ENCODE assay signal across 14 cellular contexts in the genomic region with DNA sequence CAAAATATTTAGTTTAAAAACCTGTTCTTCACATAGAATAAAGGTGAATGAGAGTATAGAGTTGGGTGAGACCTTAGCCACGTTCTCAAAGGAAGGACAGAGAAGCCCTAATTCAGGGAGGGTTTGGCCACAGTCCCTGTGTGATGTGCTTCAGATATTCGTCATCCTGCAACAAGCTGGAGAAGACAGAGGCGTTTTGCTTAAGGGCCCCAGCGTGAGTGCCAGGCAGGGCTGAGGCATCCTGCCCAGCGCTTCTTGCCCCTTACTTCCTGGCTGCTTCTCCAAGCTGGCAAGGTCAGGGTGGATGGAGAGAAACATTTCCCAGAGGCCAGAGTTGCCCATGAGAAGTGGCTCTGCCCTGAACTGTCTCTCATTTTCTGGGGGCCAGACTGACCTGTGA. TPM values are rescaled to one million over a fixed set of nuclear protein-coding genes. Genes with fewer than 3 reads are reported as not detected.
DNase-seq lines count a peak whose midpoint lies in the region; ATAC-seq, FAIRE-seq and TF ChIP-seq lines count a peak whose summit lies in the region.
"Had no signal": no experiment of that assay in that cellular context is flagged by ENCODE, and none has a peak within 500 bp of the region (broad histone marks: within the 10 kb centered on the region; RNA-seq: fewer than 3 reads in every experiment).

No MANE protein-coding gene starts in this region.

- H3K9me3 ChIP-seq in RWPE2 (ENCODE audit: severe bottlenecking), result no peaks in the 10 kb centered on the region
- H3K9me3 ChIP-seq in keratinocyte (ENCODE audit: control insufficient read depth, low read depth, low read length), result no peaks in the 10 kb centered on the region

- H3K4me3 Mint-ChIP-seq in activated T-cell treated with anti-CD3 and anti-CD28 coated beads, Interleukin-2, amount 50 U/mL, for 24 hours, result no peak overlapping the region
- H3K4me3 Mint-ChIP-seq: H9, T-cell had no signal

- no peak overlapping the region for H3K4me2 ChIP-seq in keratinocyte (ENCODE audit: control insufficient read depth, extremely low read depth, insufficient read depth, low read depth, low read length)

- dilution Hi-C loops in keratinocyte (cut with MboI; ENCODE audit: extremely low pct_ligation_motif_present, low sequenced_read_pairs), result no loop called here

- H3K27ac ChIP-seq in RWPE2 (ENCODE audit: poor library complexity, severe bottlenecking) (no peak overlapping the region), keratinocyte (ENCODE audit: control insufficient read depth, insufficient read depth, low read length) (no peak overlapping the region)
- H3K27ac ChIP-seq: coronary artery had no signal

- FAIRE-seq in keratinocyte (lab: Jason Lieb, UNC), result peak; percentile 76

- peaks cover 6% of the 10 kb centered on the region for H3K27me3 ChIP-seq in RWPE2 (ENCODE audit: insufficient read depth, poor library complexity, severe bottlenecking)
- no peaks in the 10 kb centered on the region for H3K27me3 ChIP-seq in keratinocyte (ENCODE audit: control insufficient read depth, extremely low read depth, insufficient read depth, low read length)

- ATAC-seq in RWPE2 (ENCODE audit: low read depth) (peak; percentile 59; the same call in 1 of the 3 replicates), HG02610 (IDR thresholded peaks at IDR 0.05; ENCODE audit: unreplicated experiment) (no peak)
- ATAC-seq: T-cell had no signal

- TF ChIP-seq CTCF in RWPE2 (IDR thresholded peaks at IDR 0.05; ENCODE audit: poor library complexity, severe bottlenecking) (no peak), keratinocyte (optimal IDR thresholded peaks at IDR 0.05 in 1 of 3, IDR thresholded peaks at IDR 0.05 in 1 of 3, conservative IDR thresholded peaks at IDR 0.05 in 1 of 3; ENCODE audit: extremely low read depth in 1 of 3, insufficient read depth in 2 of 3, low read length in 3 of 3) (no peak)

- H3K36me3 ChIP-seq in RWPE2 (ENCODE audit: low read depth) (no peaks in the 10 kb centered on the region), keratinocyte (ENCODE audit: control insufficient read depth in 2 of 2, extremely low read depth in 1 of 2, insufficient read depth in 2 of 2, low read length in 2 of 2) (no peaks in the 10 kb centered on the region)

- no peaks in the 10 kb centered on the region for H4K20me1 ChIP-seq in keratinocyte (ENCODE audit: control insufficient read depth, extremely low read depth, insufficient read depth, low read length)

- H3K36me3 Mint-ChIP-seq in activated T-cell treated with anti-CD3 and anti-CD28 coated beads, Interleukin-2, amount 50 U/mL, for 24 hours (ENCODE audit: low read depth), result no peaks in the 10 kb centered on the region
- H3K36me3 Mint-ChIP-seq: T-cell had no signal

- no peaks in the 10 kb centered on the region for H3K9me1 ChIP-seq in keratinocyte (ENCODE audit: control insufficient read depth, extremely low read depth, insufficient read depth, low read length)

- no peak overlapping the region for H2AFZ ChIP-seq in keratinocyte (ENCODE audit: control insufficient read depth, low read length)

- H3K27ac Mint-ChIP-seq in activated T-cell treated with anti-CD3 and anti-CD28 coated beads, Interleukin-2, amount 50 U/mL, for 24 hours, result peak overlapping the region; percentile 24
- H3K27ac Mint-ChIP-seq: T-cell had no signal

- no peaks in the 10 kb centered on the region for H3K79me2 ChIP-seq in keratinocyte (ENCODE audit: control insufficient read depth, insufficient read depth, low read length)

- no peaks in the 10 kb centered on the region for H3K27me3 Mint-ChIP-seq in activated T-cell treated with anti-CD3 and anti-CD28 coated beads, Interleukin-2, amount 50 U/mL, for 24 hours

- H3K4me1 ChIP-seq in RWPE2 (ENCODE audit: insufficient read depth, poor library complexity, severe bottlenecking), result no peaks in the 10 kb centered on the region
- H3K4me1 ChIP-seq in keratinocyte (ENCODE audit: control insufficient read depth, extremely low read depth, insufficient read depth, low read length), result peaks cover 5% of the 10 kb centered on the region

- H3K9ac ChIP-seq in keratinocyte (ENCODE audit: control insufficient read depth, extremely low read depth, insufficient read depth, low read length), result no peak overlapping the region

- DNase-seq in activated T-cell treated with anti-CD3 and anti-CD28 coated beads, Interleukin-2, amount 50 U/mL, for 24 hours, result peak; percentile 32
- DNase-seq in activated T-cell treated with anti-CD3 and anti-CD28 coated beads, Interleukin-2, amount 50 U/mL, for 1 hour, result no peak
- peak; percentile 13 for DNase-seq in RWPE2 (ENCODE audit: low spot score)
- no peak for DNase-seq in keratinocyte (ENCODE audit: low read depth, low spot score)
- DNase-seq in superior temporal gyrus (ENCODE audit: extremely low spot score), result peak; percentile 22
- no peak for DNase-seq in NCI-H1436 (lab: John Stamatoyannopoulos, UW)
- no peak for DNase-seq in DMS 273 treated with DMSO at 0.1 percent for 48 hours (lab: John Stamatoyannopoulos, UW)
- DNase-seq: ACHN, DMS153, H9, NCI-H1930, T-cell had no signal

- peaks cover 12% of the 10 kb centered on the region for H3K4me1 Mint-ChIP-seq in activated T-cell treated with anti-CD3 and anti-CD28 coated beads, Interleukin-2, amount 50 U/mL, for 24 hours (ENCODE audit: low read depth)

- H3K4me3 ChIP-seq in RWPE2 (ENCODE audit: severe bottlenecking) (no peak overlapping the region), keratinocyte (ENCODE audit: control insufficient read depth in 2 of 3, extremely low read depth in 1 of 3, insufficient read depth in 2 of 3, low read depth in 1 of 3, low read length in 3 of 3) (no peak overlapping the region)
- H3K4me3 ChIP-seq: coronary artery had no signal

- peaks cover 3% of the 10 kb centered on the region for H3K9me3 Mint-ChIP-seq in activated T-cell treated with anti-CD3 and anti-CD28 coated beads, Interleukin-2, amount 50 U/mL, for 24 hours
- H3K9me3 Mint-ChIP-seq: H9 had no signal

RNA-seq across cellular contexts. Expression of a gene that starts 46.9 kb away (rescaled TPM):
- polyA plus RNA-seq in keratinocyte, result 0.14 to 0.27 TPM (median 0.19 TPM) in 3 replicates
- polyA plus RNA-seq in keratinocyte (2011; ENCODE audit: low read depth), result 0.30 TPM
- 0.16 and 0.22 TPM in 2 replicates for polyA plus RNA-seq in keratinocyte (2011; cell fraction: cytosol; rRNA removed)
- polyA plus RNA-seq in keratinocyte (2011; cell fraction: nucleus; rRNA removed), result 0.62 and 0.83 TPM in 2 replicates
- polyA plus RNA-seq in keratinocyte (2012; ENCODE audit: low replicate concordance), result 0.22 and 0.34 TPM in 2 replicates
- polyA minus RNA-seq in keratinocyte, result 0.06 to 0.26 TPM in 2 of 3 replicates, not detected in the other
- polyA minus RNA-seq in keratinocyte (2011; cell fraction: cytosol; rRNA and poly(A)+ RNA removed), result not detected
- polyA minus RNA-seq in keratinocyte (2011; cell fraction: nucleus; rRNA and poly(A)+ RNA removed), result 0.53 and 0.93 TPM in 2 replicates

Comparison
In these comparisons a context has a peak if more than half of its experiments do, and no peak if none do; other contexts are left out.
1. DNase-seq: peak in activated T-cell treated with anti-CD3 and anti-CD28 coated beads, Interleukin-2, amount 50 U/mL, for 24 hours (single experiment), RWPE2 (single experiment) and superior temporal gyrus (single experiment); none in activated T-cell treated with anti-CD3 and anti-CD28 coated beads, Interleukin-2, amount 50 U/mL, for 1 hour (single experiment), keratinocyte (single experiment), NCI-H1436 (single experiment) and DMS 273 treated with DMSO at 0.1 percent for 48 hours (single experiment).